In the genomic region with DNA sequence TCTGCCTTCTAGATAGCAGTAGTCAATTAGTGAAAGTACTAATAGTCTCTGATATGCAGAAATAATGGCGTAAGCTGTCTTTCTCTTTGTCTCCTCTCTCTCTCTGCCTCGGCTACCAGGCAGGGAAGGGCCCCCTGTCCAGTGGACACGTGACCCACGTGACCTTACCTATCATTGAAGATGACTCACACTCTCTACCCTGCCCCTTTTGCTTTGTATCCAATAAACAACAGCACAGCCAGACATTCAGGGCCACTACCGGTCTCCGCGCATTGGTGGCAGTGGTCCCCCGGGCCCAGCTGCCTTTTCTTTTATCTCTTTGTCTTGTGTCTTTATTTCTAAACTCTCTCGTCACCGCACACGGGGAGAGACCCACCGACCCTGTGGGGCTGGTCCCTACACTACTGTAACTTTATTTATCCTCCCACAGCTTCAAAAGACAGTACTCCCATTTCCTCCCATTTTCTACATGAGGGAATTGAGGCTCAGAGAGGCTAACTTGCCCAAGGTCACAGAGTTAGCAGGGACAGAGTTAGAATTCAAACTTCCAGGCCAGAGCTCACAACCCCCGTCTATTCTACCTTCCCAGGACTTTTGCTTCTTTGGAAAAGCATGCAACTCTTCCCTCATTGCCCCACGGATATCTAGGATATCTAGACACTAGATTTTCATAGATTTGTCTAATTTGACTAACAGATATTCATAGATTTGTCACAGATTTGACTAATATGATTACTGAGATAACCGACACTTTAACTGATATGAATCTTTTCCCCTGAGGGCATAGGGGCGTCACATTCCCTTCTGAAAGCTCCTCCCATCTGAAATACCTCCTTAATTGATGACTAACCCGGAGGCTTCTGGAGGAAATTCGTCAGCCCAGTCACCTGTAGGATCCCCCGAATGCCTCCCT, we compare ENCODE assay signal across 15 cellular contexts. TPM values are rescaled to one million over a fixed set of nuclear protein-coding genes. Genes with fewer than 3 reads are reported as not detected.
DNase-seq lines count a peak whose midpoint lies in the region; ATAC-seq, FAIRE-seq and TF ChIP-seq lines count a peak whose summit lies in the region.
"Had no signal": no experiment of that assay in that cellular context is flagged by ENCODE, and none has a peak within 500 bp of the region (broad histone marks: within the 10 kb centered on the region; RNA-seq: fewer than 3 reads in every experiment).

No MANE protein-coding gene starts in this region.

- no peak overlapping the region for H2AFZ ChIP-seq in GM12878 (ENCODE audit: control insufficient read depth, low read depth, low read length)
- no peak overlapping the region for H2AFZ ChIP-seq in trophoblast cell (ENCODE audit: insufficient read depth, low read length, poor library complexity)

- no peak overlapping the region for H3K27ac ChIP-seq in GM12878 (ENCODE audit: control insufficient read depth, insufficient read depth)
- H3K27ac ChIP-seq in trophoblast cell (ENCODE audit: low read depth, low read length) = no peak overlapping the region
- H3K27ac ChIP-seq: testis had no signal

- no peak overlapping the region for H2BK120ac ChIP-seq in trophoblast cell (ENCODE audit: insufficient read depth, low read length, poor library complexity)

- H3K79me1 ChIP-seq in trophoblast cell (ENCODE audit: low read length) = peaks cover 2% of the 10 kb centered on the region

- no peak overlapping the region for H2BK5ac ChIP-seq in trophoblast cell (ENCODE audit: low read depth, low read length, poor library complexity)

- no peak for FAIRE-seq in GM12878 (lab: Jason Lieb, UNC)
- FAIRE-seq: A549 had no signal

- no peak for TF ChIP-seq POLR2A in GM12878 (IDR thresholded peaks at IDR 0.05; ENCODE audit: low read depth, low read length)

- POLR2A ChIA-PET in activated CD4-positive, alpha-beta T cell treated with anti-CD3 and anti-CD28 coated beads for 36 hours (lab: Charles Lee) = no interaction called here
- POLR2A ChIA-PET in GM12878 (lab: Charles Lee) = interaction anchor here (0.6 kb wide), 1 partner anchor 39 kb away, joined by 5 read pairs; no protein-coding TSS in a partner anchor

- H3K14ac ChIP-seq in trophoblast cell (ENCODE audit: low read length) = no peak overlapping the region

- H3K4me2 ChIP-seq in GM12878 (ENCODE audit: control insufficient read depth, insufficient read depth) (no peak overlapping the region), trophoblast cell (ENCODE audit: low read length) (no peak overlapping the region)
- H3K4me2 ChIP-seq: A549, smooth muscle cell had no signal

- H3K23ac ChIP-seq in trophoblast cell (ENCODE audit: low read length) = no peak overlapping the region

- 18% methylated on average over 18 of the region's 19 CpGs for WGBS in GM12878 (ENCODE audit: insufficient coverage, insufficient replicate concordance, low lambda C conversion rate, missing lambda C conversion rate)
- WGBS in trophoblast cell (ENCODE audit: extremely low coverage, insufficient coverage, insufficient read length) = no CpG with 5 or more reads among the region's 19 CpGs

- H4K20me1 ChIP-seq in GM12878 (ENCODE audit: control insufficient read depth, insufficient read depth) = no peaks in the 10 kb centered on the region

- intact Hi-C loops in activated CD4-positive, alpha-beta T cell treated with anti-CD3 and anti-CD28 coated beads for 36 hours (cut with DNase I, micrococcal nuclease) = no loop called here
- intact Hi-C loops in GM12878 (cut with micrococcal nuclease; ENCODE audit: unreplicated experiment) = no loop called here

- SMC1A ChIA-PET in GM12878 (lab: Charles Lee; ENCODE audit: uncharacterized antibody, unreplicated experiment) = interaction anchor here (1.3 kb wide), 1 partner anchor 46 kb away, joined by 3 read pairs; no protein-coding TSS in a partner anchor

- no peak for DNase-seq in activated CD4-positive, alpha-beta T cell treated with anti-CD3 and anti-CD28 coated beads for 36 hours
- DNase-seq in activated CD4-positive, alpha-beta T cell treated with anti-CD3 and anti-CD28 coated beads, Interleukin-2, amount 50 U/mL, for 1 hour = no peak
- DNase-seq in LoVo (ENCODE audit: low spot score) (peak; percentile 62), GM12878 (ENCODE audit: low read depth, low spot score) (no peak), trophoblast cell (peak; percentile 82 to 99), NCI-H446 (lab: John Stamatoyannopoulos, UW) (no peak), T-helper 1 cell (no peak)
- DNase-seq: cortex of kidney, KBM-7, NCI-H2107 had no signal

- no peak overlapping the region for H3K4ac ChIP-seq in trophoblast cell (ENCODE audit: low read depth, low read length)

- in situ Hi-C loops in GM12878 (cut with MboI) = no loop called here

- H4K12ac ChIP-seq in trophoblast cell (ENCODE audit: low read depth, low read length) = no peak overlapping the region

- no peaks in the 10 kb centered on the region for H3K79me2 ChIP-seq in GM12878 (ENCODE audit: control insufficient read depth, insufficient read depth, low read length)
- no peaks in the 10 kb centered on the region for H3K79me2 ChIP-seq in trophoblast cell (ENCODE audit: control insufficient read depth, insufficient read depth, low read length, poor library complexity)

- H3K9me3 ChIP-seq in GM12878 (replicated peaks; ENCODE audit: control insufficient read depth, insufficient read depth, low read length) = no peaks in the 10 kb centered on the region
- peaks cover 1% of the 10 kb centered on the region for H3K9me3 ChIP-seq in trophoblast cell (ENCODE audit: insufficient read depth, low read depth, low read length)
- H3K9me3 ChIP-seq: A549, testis had no signal

- CTCF ChIA-PET in activated CD4-positive, alpha-beta T cell treated with anti-CD3 and anti-CD28 coated beads for 36 hours (lab: Charles Lee) = interaction anchor here (0.7 to 1.2 kb wide), 3 partner anchors 8 to 102 kb away, joined by 3 to 5 read pairs (median 3); no protein-coding TSS in a partner anchor
- CTCF ChIA-PET in GM12878 (lab: Yijun Ruan, JAX) = interaction anchor here (1.5 to 1.9 kb wide), 2 partner anchors 8 to 94 kb away, joined by 3 to 5 read pairs; no protein-coding TSS in a partner anchor

- no peaks in the 10 kb centered on the region for H3K9me3 Mint-ChIP-seq in activated CD4-positive, alpha-beta T cell treated with anti-CD3 and anti-CD28 coated beads for 36 hours (ENCODE audit: low read depth)

- H3K27me3 Mint-ChIP-seq in activated CD4-positive, alpha-beta T cell treated with anti-CD3 and anti-CD28 coated beads for 36 hours = no peaks in the 10 kb centered on the region

- no peaks in the 10 kb centered on the region for H3K36me3 Mint-ChIP-seq in activated CD4-positive, alpha-beta T cell treated with anti-CD3 and anti-CD28 coated beads for 36 hours (ENCODE audit: low read depth)

- TF ChIP-seq CTCF in GM12878 (IDR thresholded peaks at IDR 0.05 in 2 of 3, conservative IDR thresholded peaks at IDR 0.05 in 1 of 3; ENCODE audit: control insufficient read depth in 2 of 3, extremely low read depth in 1 of 3, insufficient read depth in 1 of 3, low read depth in 3 of 3, low read length in 3 of 3) = no peak

- no peak overlapping the region for H3K4me3 ChIP-seq in GM12878
- no peak overlapping the region for H3K4me3 ChIP-seq in trophoblast cell (ENCODE audit: low read depth, low read length)
- H3K4me3 ChIP-seq: A549, smooth muscle cell, testis had no signal

- H3K4me1 Mint-ChIP-seq in activated CD4-positive, alpha-beta T cell treated with anti-CD3 and anti-CD28 coated beads for 36 hours = peaks cover 4% of the 10 kb centered on the region

- H4K8ac ChIP-seq in trophoblast cell (ENCODE audit: low read depth, low read length) = peak overlapping the region; percentile 13

- H3K27ac Mint-ChIP-seq in activated CD4-positive, alpha-beta T cell treated with anti-CD3 and anti-CD28 coated beads for 36 hours = no peak overlapping the region

- H3K4me1 ChIP-seq in GM12878 (ENCODE audit: control insufficient read depth, insufficient read depth, low read length) (no peaks in the 10 kb centered on the region; the same call in 1 of the 2 replicates), trophoblast cell (ENCODE audit: control insufficient read depth in 1 of 2, insufficient read depth in 2 of 2, low read length in 2 of 2) (peaks cover 10 to 15% of the 10 kb centered on the region in 2 experiments)
- H3K4me1 ChIP-seq: A549 had no signal

- no peak overlapping the region for H3K18ac ChIP-seq in trophoblast cell (ENCODE audit: low read length)

- no peak for TF ChIP-seq EP300 in GM12878 (IDR thresholded peaks at IDR 0.05; ENCODE audit: borderline replicate concordance in 1 of 2, control insufficient read depth in 1 of 2, low read depth in 2 of 2, low read length in 2 of 2)

- BruUV-seq in GM12878 (replicated peaks; lab: Mats Ljungman, UMichigan) = no TSS peak

- H3K27me3 ChIP-seq in GM12878 (replicated peaks in 1 of 2; ENCODE audit: control insufficient read depth in 2 of 2, insufficient read depth in 2 of 2, low read length in 1 of 2) (no peaks in the 10 kb centered on the region; a peak in 1 of 4 replicates), trophoblast cell (ENCODE audit: insufficient read depth, low read length) (peaks cover 6% of the 10 kb centered on the region)
- H3K27me3 ChIP-seq: testis had no signal

- RAD21 ChIA-PET in GM12878 (lab: Charles Lee; ENCODE audit: unreplicated experiment) = no interaction called here

- H3K9ac ChIP-seq in GM12878 (ENCODE audit: control insufficient read depth, insufficient read depth, low read length) (no peak overlapping the region), trophoblast cell (ENCODE audit: low read length) (no peak overlapping the region)

- H3K36me3 ChIP-seq in GM12878 (ENCODE audit: control insufficient read depth in 2 of 2, insufficient read depth in 2 of 2, low read length in 1 of 2) = no peaks in the 10 kb centered on the region
- H3K36me3 ChIP-seq in trophoblast cell (ENCODE audit: control insufficient read depth in 1 of 2, insufficient read depth in 2 of 2, low read length in 2 of 2) = no peaks in the 10 kb centered on the region

- H4K91ac ChIP-seq in trophoblast cell (ENCODE audit: low read depth, low read length) = no peak overlapping the region

- ATAC-seq in activated CD4-positive, alpha-beta T cell treated with anti-CD3 and anti-CD28 coated beads for 36 hours = peak; percentile 64
- ATAC-seq in GM12878 (peak; percentile 57), GM21447 (IDR thresholded peaks at IDR 0.05; ENCODE audit: unreplicated experiment) (no peak)
- ATAC-seq: A549 had no signal

- H3K4me3 Mint-ChIP-seq in activated CD4-positive, alpha-beta T cell treated with anti-CD3 and anti-CD28 coated beads for 36 hours = no peak overlapping the region

- no peak for TF ChIP-seq RAD21 in GM12878 (IDR thresholded peaks at IDR 0.05; ENCODE audit: insufficient read depth, low read depth, low read length)

- no peak overlapping the region for H2AK5ac ChIP-seq in trophoblast cell (ENCODE audit: low read length)

- H2BK12ac ChIP-seq in trophoblast cell (ENCODE audit: low read length) = peak overlapping the region; percentile 23

RNA-seq across cellular contexts. Expression of a gene that starts 2.4 kb away (rescaled TPM):
- total RNA-seq in activated CD4-positive, alpha-beta T cell treated with anti-CD3 and anti-CD28 coated beads for 36 hours = not detected
- not detected in 2 replicates for total RNA-seq in GM12878 (2013; cell fraction: nucleolus; rRNA removed)
- total RNA-seq in GM12878 (2014; rRNA removed) = not detected in 2 replicates
- not detected in 2 replicates for total RNA-seq in GM12878 (2014; rRNA removed; fragmentation: Illumina TruSeq; extraction: Trizol)
- total RNA-seq in GM12878 (2021) = not detected in 2 replicates
- not detected for polyA plus RNA-seq in GM12878 (2011; ENCODE audit: low read depth)
- polyA plus RNA-seq in GM12878 (2011; rRNA removed) = 0.03 TPM in 1 of 2 replicates, not detected in the other
- 0.02 TPM in 1 of 2 replicates, not detected in the other for polyA plus RNA-seq in GM12878 (2011; cell fraction: cytosol; rRNA removed)
- polyA plus RNA-seq in GM12878 (2011; cell fraction: nucleus; rRNA removed) = 0.06 TPM in 1 of 2 replicates, not detected in the other
- polyA plus RNA-seq in GM12878 (2012) = not detected in 2 replicates
- polyA plus RNA-seq in GM12878 (2014; fragmentation: Illumina TruSeq; extraction: Trizol) = not detected in 2 replicates
- polyA plus RNA-seq in GM12878 (2014; fragmentation: Nextera tagmentation; extraction: Ambion mirVana) = not detected
- polyA plus RNA-seq in GM12878 (2014; rRNA removed) = 0.06 TPM in 1 of 2 replicates, not detected in the other
- not detected for polyA plus RNA-seq in GM12878 (2016; fragmentation: Nextera tagmentation; extraction: Ambion mirVana)
- polyA minus RNA-seq in GM12878 (2011; rRNA and poly(A)+ RNA removed) = not detected in 2 replicates
- not detected in 2 replicates for polyA minus RNA-seq in GM12878 (2011; cell fraction: cytosol; rRNA and poly(A)+ RNA removed)
- polyA minus RNA-seq in GM12878 (2011; cell fraction: nucleus; rRNA and poly(A)+ RNA removed) = not detected in 2 replicates
- polyA plus RNA-seq in trophoblast cell (2013) = not detected in 2 replicates
- total RNA-seq: occipital lobe had no signal
- polyA plus RNA-seq: A549 had no signal

Comparison
In these comparisons a context has a peak if more than half of its experiments do, and no peak if none do; other contexts are left out.
1. DNase-seq: peak in LoVo (single experiment) and trophoblast cell (2 of 2); none in activated CD4-positive, alpha-beta T cell treated with anti-CD3 and anti-CD28 coated beads for 36 hours (single experiment), activated CD4-positive, alpha-beta T cell treated with anti-CD3 and anti-CD28 coated beads, Interleukin-2, amount 50 U/mL, for 1 hour (single experiment), GM12878 (single experiment), NCI-H446 (0 of 2) and T-helper 1 cell (0 of 5).